ENCODE assay signal across 28 cellular contexts in genomic region chr9:75974006-75974766, GRCh38.
DNase-seq lines count a peak whose midpoint lies in the region; ATAC-seq, FAIRE-seq and TF ChIP-seq lines count a peak whose summit lies in the region.
"Had no signal": no experiment of that assay in that cellular context is flagged by ENCODE, and none has a peak within 500 bp of the region (broad histone marks: within the 10 kb centered on the region; RNA-seq: fewer than 3 reads in every experiment).

No MANE protein-coding gene starts in this region.

- 56% methylated on average over 2 of the region's 17 CpGs for WGBS in right lobe of liver (ENCODE audit: insufficient coverage, low coverage, low lambda C conversion rate, missing lambda C conversion rate)
- WGBS in HepG2 (ENCODE audit: low lambda C conversion rate): 42% methylated on average over 6 of the region's 17 CpGs
- 36 to 37% methylated on average over 17 of the region's 17 CpGs for WGBS in aorta, 2 donors

- TF ChIP-seq CTCF in right lobe of liver (IDR thresholded peaks at IDR 0.05): no peak
- TF ChIP-seq CTCF in HepG2 (CRISPR knock-in tag; IDR thresholded peaks at IDR 0.05): no peak

- H4K20me1 ChIP-seq in HepG2 (ENCODE audit: insufficient read depth, low read length): no peaks in the 10 kb centered on the region

- CTCF ChIA-PET in HepG2 (lab: Yijun Ruan, JAX; ENCODE audit: low intra/inter-chr PET ratio, low total read pairs): no interaction called here
- CTCF ChIA-PET in naive thymus-derived CD4-positive, alpha-beta T cell (lab: Charles Lee): no interaction called here

- ATAC-seq in right lobe of liver (peak; percentile 64 to 92 (median 72)), HepG2 (no peak), aorta (ENCODE audit: low FRiP score) (peak; percentile 74), GM21423 (IDR thresholded peaks at IDR 0.05; ENCODE audit: unreplicated experiment) (no peak)
- no peak for ATAC-seq in naive thymus-derived CD4-positive, alpha-beta T cell
- ATAC-seq: A549; activated CD4-positive, CD25-positive, alpha-beta regulatory T cell treated with anti-CD3 and anti-CD28 coated beads, Interleukin-2, amount 50 U/mL, for 24 hours; gastroesophageal sphincter; T-cell had no signal

- TF ChIP-seq POLR2A in right lobe of liver (IDR thresholded peaks at IDR 0.05) (no peak), HepG2 (IDR thresholded peaks at IDR 0.05; ENCODE audit: insufficient read depth in 1 of 2, low read depth in 2 of 2, low read length in 2 of 2) (no peak)

- H3K36me3 ChIP-seq in right lobe of liver (no peaks in the 10 kb centered on the region), HepG2 (replicated peaks in 1 of 2; ENCODE audit: control insufficient read depth in 1 of 2, insufficient read depth in 2 of 2, low read length in 2 of 2) (no peaks in the 10 kb centered on the region), aorta (ENCODE audit: control insufficient read depth in 1 of 2, insufficient read depth in 2 of 2, low read length in 1 of 2) (no peaks in the 10 kb centered on the region)
- no peaks in the 10 kb centered on the region for H3K36me3 ChIP-seq in naive thymus-derived CD4-positive, alpha-beta T cell (ENCODE audit: control insufficient read depth in 2 of 3, insufficient read depth in 3 of 3, low read length in 3 of 3)
- H3K36me3 ChIP-seq: brain microvascular endothelial cell, gastroesophageal sphincter, neutrophil, prostate gland, SJSA1, uterus had no signal

- no peaks in the 10 kb centered on the region for H3K9me3 ChIP-seq in right lobe of liver
- H3K9me3 ChIP-seq in HepG2 (ENCODE audit: low read length): no peaks in the 10 kb centered on the region
- no peaks in the 10 kb centered on the region for H3K9me3 ChIP-seq in naive thymus-derived CD4-positive, alpha-beta T cell (ENCODE audit: control insufficient read depth in 2 of 3, low read length in 3 of 3)
- no peaks in the 10 kb centered on the region for H3K9me3 ChIP-seq in aorta (ENCODE audit: control insufficient read depth, low read length)
- H3K9me3 ChIP-seq: A549, gastroesophageal sphincter, neutrophil, Peyer's patch, prostate gland, SJSA1, uterus had no signal

- peaks cover 0 to 10% (median 0%) of the 10 kb centered on the region in 11 donors for H3K9me3 Mint-ChIP-seq in naive thymus-derived CD4-positive, alpha-beta T cell

- H3K27ac Mint-ChIP-seq in naive thymus-derived CD4-positive, alpha-beta T cell: peak overlapping the region in 5 of 9 donors; percentile 12 to 61 (median 57)
- H3K27ac Mint-ChIP-seq: activated CD4-positive, alpha-beta memory T cell treated with anti-CD3 and anti-CD28 coated beads for 36 hours; activated naive CD8-positive, alpha-beta T cell treated with anti-CD3 and anti-CD28 coated beads for 36 hours had no signal

- intact Hi-C loops in right lobe of liver (cut with DNase I): no loop called here
- intact Hi-C loops in HepG2 (cut with micrococcal nuclease; ENCODE audit: unreplicated experiment): no loop called here
- intact Hi-C loops in naive thymus-derived CD4-positive, alpha-beta T cell (cut with micrococcal nuclease): no loop called here
- intact Hi-C loops in aorta (cut with DNase I): loop anchor here in 1 of 2 donors (10.0 kb wide), 1 partner anchor 281 kb away; no protein-coding TSS in a partner anchor

- FAIRE-seq in HepG2 (lab: Jason Lieb, UNC): no peak
- FAIRE-seq: A549, colon had no signal

- no peak overlapping the region for H3K9ac ChIP-seq in HepG2 (ENCODE audit: insufficient read depth, low read depth, low read length)
- H3K9ac ChIP-seq: KMS-11 had no signal

- H3K36me3 Mint-ChIP-seq in naive thymus-derived CD4-positive, alpha-beta T cell: peaks cover 0 to 24% (median 17%) of the 10 kb centered on the region in 5 donors

- in situ Hi-C loops in HepG2 (cut with HindIII; ENCODE audit: extremely low pct_ligation_motif_present, low pct_unique_long_range_greater_than_20kb): loop anchor here (10.0 kb wide), 1 partner anchor 61 kb away; no protein-coding TSS in a partner anchor

- H2AFZ ChIP-seq in HepG2 (ENCODE audit: low read length): no peak overlapping the region

- no peak for TF ChIP-seq EP300 in HepG2 (IDR thresholded peaks at IDR 0.05; ENCODE audit: low read depth in 2 of 2, low read length in 2 of 2)
- TF ChIP-seq EP300 in HepG2 (CRISPR knock-in tag; IDR thresholded peaks at IDR 0.05; ENCODE audit: borderline replicate concordance): no peak

- peak overlapping the region in 2 of 3 donors; percentile 36 to 39 for H3K27ac ChIP-seq in right lobe of liver
- no peak overlapping the region for H3K27ac ChIP-seq in HepG2 (ENCODE audit: extremely low read length, insufficient read depth, low read length)
- H3K27ac ChIP-seq in naive thymus-derived CD4-positive, alpha-beta T cell (ENCODE audit: low read depth, low read length): no peak overlapping the region
- H3K27ac ChIP-seq in aorta (ENCODE audit: low read depth in 1 of 2, low read length in 2 of 2): peak overlapping the region; percentile 23 to 84
- H3K27ac ChIP-seq: A549, brain microvascular endothelial cell, gastroesophageal sphincter, KMS-11, neutrophil, Peyer's patch, prostate gland, SJSA1, skin epidermis, uterus had no signal

- TF ChIP-seq RAD21 in HepG2 (CRISPR knock-in tag; IDR thresholded peaks at IDR 0.05): no peak

- BruUV-seq in HepG2 (replicated peaks; lab: Mats Ljungman, UMichigan): no TSS peak

- H3K27me3 ChIP-seq in right lobe of liver (no peaks in the 10 kb centered on the region), HepG2 (ENCODE audit: control insufficient read depth in 1 of 2, insufficient read depth in 2 of 2, low read length in 2 of 2) (no peaks in the 10 kb centered on the region), aorta (ENCODE audit: control insufficient read depth in 1 of 2, insufficient read depth in 2 of 2, low read length in 1 of 2) (no peaks in the 10 kb centered on the region)
- no peaks in the 10 kb centered on the region for H3K27me3 ChIP-seq in naive thymus-derived CD4-positive, alpha-beta T cell (ENCODE audit: control insufficient read depth in 2 of 2, insufficient read depth in 2 of 2, low read length in 2 of 2)
- H3K27me3 ChIP-seq: brain microvascular endothelial cell, gastroesophageal sphincter, neutrophil, Peyer's patch, SJSA1, uterus had no signal

- H3K4me1 Mint-ChIP-seq in naive thymus-derived CD4-positive, alpha-beta T cell: peaks cover 4 to 67% (median 52%) of the 10 kb centered on the region in 7 donors

- DNase-seq in right lobe of liver (peak in 1 of 3 donors; percentile 49), HepG2 (ENCODE audit: low spot score) (no peak), astrocyte of the hippocampus (ENCODE audit: low read depth, low spot score) (peak; percentile 29), aorta (peak; percentile 68 to 80), AG08395 (ENCODE audit: low spot score) (no peak), cerebellar nuclear complex (lab: John Stamatoyannopoulos, UW) (no peak)
- no peak for DNase-seq in naive thymus-derived CD4-positive, alpha-beta T cell
- DNase-seq: activated CD4-positive, alpha-beta memory T cell treated with anti-CD3 and anti-CD28 coated beads for 36 hours; activated effector memory CD4-positive, alpha-beta T cell treated with Interleukin-2 at 50 U/mL for 16 hours; activated naive CD8-positive, alpha-beta T cell treated with anti-CD3 and anti-CD28 coated beads for 36 hours; brain microvascular endothelial cell; effector CD8-positive, alpha-beta T cell; hippocampal formation; NCI-H146; NK-92 treated with Interleukin-12 subunit alpha and Interleukin-12 subunit beta, amount 100 ng/mL, for 24 hours; Peyer's patch; T-cell; uterus had no signal

- H3K4me1 ChIP-seq in right lobe of liver (peaks cover 0 to 5% (median 0%) of the 10 kb centered on the region in 4 donors), HepG2 (ENCODE audit: insufficient read depth, low read length) (no peaks in the 10 kb centered on the region), aorta (ENCODE audit: control insufficient read depth in 1 of 2, insufficient read depth in 2 of 2, low read length in 2 of 2) (peaks cover 0 to 4% of the 10 kb centered on the region in 2 donors)
- peaks cover 0 to 9% of the 10 kb centered on the region in 2 donors for H3K4me1 ChIP-seq in naive thymus-derived CD4-positive, alpha-beta T cell (ENCODE audit: control insufficient read depth in 2 of 2, insufficient read depth in 2 of 2, low read length in 2 of 2)
- H3K4me1 ChIP-seq: Peyer's patch, prostate gland, uterus had no signal

- H3K79me2 ChIP-seq in HepG2 (ENCODE audit: insufficient read depth, low read length): no peaks in the 10 kb centered on the region

- peak overlapping the region in 1 of 10 donors; percentile 27 for H3K4me3 Mint-ChIP-seq in naive thymus-derived CD4-positive, alpha-beta T cell
- H3K4me3 Mint-ChIP-seq: activated CD4-positive, alpha-beta memory T cell treated with anti-CD3 and anti-CD28 coated beads for 36 hours; activated naive CD8-positive, alpha-beta T cell treated with anti-CD3 and anti-CD28 coated beads for 36 hours; T-cell had no signal

- H3K4me2 ChIP-seq in HepG2 (ENCODE audit: low read depth, low read length): no peak overlapping the region
- H3K4me2 ChIP-seq: A549, KMS-11 had no signal

- POLR2A ChIA-PET in HepG2 (lab: Yijun Ruan, JAX): no interaction called here
- POLR2A ChIA-PET in naive thymus-derived CD4-positive, alpha-beta T cell (lab: Charles Lee): no interaction called here

- H3K4me3 ChIP-seq in right lobe of liver: no peak overlapping the region
- no peak overlapping the region for H3K4me3 ChIP-seq in HepG2 (replicated peaks in 1 of 3; ENCODE audit: insufficient read depth in 1 of 3, low read depth in 2 of 3, low read length in 3 of 3)
- no peak overlapping the region for H3K4me3 ChIP-seq in naive thymus-derived CD4-positive, alpha-beta T cell (ENCODE audit: low read length)
- no peak overlapping the region for H3K4me3 ChIP-seq in aorta (ENCODE audit: low read length in 2 of 2)
- H3K4me3 ChIP-seq: A549, gastroesophageal sphincter, Peyer's patch, prostate gland, SJSA1, skin epidermis, uterus had no signal

- H3K27me3 Mint-ChIP-seq in naive thymus-derived CD4-positive, alpha-beta T cell: no peaks in the 10 kb centered on the region
- H3K27me3 Mint-ChIP-seq: activated CD4-positive, alpha-beta memory T cell treated with anti-CD3 and anti-CD28 coated beads for 36 hours; activated naive CD8-positive, alpha-beta T cell treated with anti-CD3 and anti-CD28 coated beads for 36 hours; T-cell had no signal

TF ChIP-seq in HepG2, 621 proteins besides CTCF, POLR2A, EP300 and RAD21 (continues in another document):
- TF ChIP-seq ZNF354B (CRISPR knock-in tag; IDR thresholded peaks at IDR 0.05): no peak
- TF ChIP-seq RCOR2 (CRISPR knock-in tag; IDR thresholded peaks at IDR 0.05): no peak
- no peak for TF ChIP-seq ISL2 (CRISPR knock-in tag; IDR thresholded peaks at IDR 0.05)
- TF ChIP-seq ZNF292 (CRISPR knock-in tag; IDR thresholded peaks at IDR 0.05; ENCODE audit: borderline replicate concordance, low read depth): no peak
- TF ChIP-seq ZNF430 (CRISPR knock-in tag; IDR thresholded peaks at IDR 0.05): no peak
- TF ChIP-seq ZNF543 (CRISPR knock-in tag; IDR thresholded peaks at IDR 0.05): no peak

Comparison
In these comparisons a context has a peak if more than half of its experiments do, and no peak if none do; other contexts are left out.
1. ATAC-seq: peak in right lobe of liver (4 of 4) and aorta (single experiment); none in HepG2 (single experiment), naive thymus-derived CD4-positive, alpha-beta T cell (single experiment) and GM21423 (single experiment).
2. H3K27ac ChIP-seq: peak in right lobe of liver (2 of 3) and aorta (2 of 2); none in HepG2 (single experiment) and naive thymus-derived CD4-positive, alpha-beta T cell (single experiment).
3. DNase-seq: peak in astrocyte of the hippocampus (single experiment) and aorta (2 of 2); none in HepG2 (single experiment), naive thymus-derived CD4-positive, alpha-beta T cell (0 of 9), AG08395 (single experiment) and cerebellar nuclear complex (0 of 2).